Comparison of ENCODE assay signal across 8 cellular contexts in genomic region chrX:49230500-49231232, GRCh38. TPM values are rescaled to one million over a fixed set of nuclear protein-coding genes. Genes with fewer than 3 reads are reported as not detected.
DNase-seq lines count a peak whose midpoint lies in the region; ATAC-seq, FAIRE-seq and TF ChIP-seq lines count a peak whose summit lies in the region.

No MANE protein-coding gene starts in this region.

- no peaks in the 10 kb centered on the region for H3K36me3 Mint-ChIP-seq in T-helper 1 cell treated with Interleukin-12 subunit alpha and Interleukin-12 subunit beta and Interleukin-4 antibody, amounts not matched to agents 30 μg/mL and 1 μg/mL, for 36 hours (ENCODE audit: low read depth)

- H3K4me1 Mint-ChIP-seq in T-helper 1 cell treated with Interleukin-12 subunit alpha and Interleukin-12 subunit beta and Interleukin-4 antibody, amounts not matched to agents 30 μg/mL and 1 μg/mL, for 36 hours (ENCODE audit: low read depth): peaks cover 18% of the 10 kb centered on the region

- peak overlapping the region; percentile 78 for H3K4me3 Mint-ChIP-seq in T-helper 1 cell treated with Interleukin-12 subunit alpha and Interleukin-12 subunit beta and Interleukin-4 antibody, amounts not matched to agents 30 μg/mL and 1 μg/mL, for 36 hours

- H3K9me3 Mint-ChIP-seq in T-helper 1 cell treated with Interleukin-12 subunit alpha and Interleukin-12 subunit beta and Interleukin-4 antibody, amounts not matched to agents 30 μg/mL and 1 μg/mL, for 36 hours: no peaks in the 10 kb centered on the region

- peak; percentile 23 for DNase-seq in GM18507 (ENCODE audit: extremely low spot score, insufficient read length, low read depth)
- no peak for DNase-seq in astrocyte of the spinal cord (ENCODE audit: low read depth, low spot score)
- DNase-seq in kidney epithelial cell (ENCODE audit: low read depth): no peak
- DNase-seq in stimulated activated CD4-positive, alpha-beta T cell treated with anti-CD3 and anti-CD28 coated beads, Interleukin-4, amount 100 ng/mL, for 4 hours: peak; percentile 50
- no peak for DNase-seq in NCI-H187 treated with DMSO at 0.1 percent for 48 hours (lab: John Stamatoyannopoulos, UW)
- DNase-seq in HEK293T (ENCODE audit: extremely low spot score): no peak

- CTCF ChIA-PET in HEK293T (lab: Yijun Ruan, JAX): no interaction called here

- in situ Hi-C loops in astrocyte of the spinal cord (cut with HindIII; ENCODE audit: low sequenced_read_pairs): no loop called here

- POLR2A ChIA-PET in HEK293T (lab: Yijun Ruan, JAX): no interaction called here

- H3K4me3 ChIP-seq in astrocyte of the spinal cord (ENCODE audit: low read depth, low read length): peak overlapping the region; percentile 3
- peak overlapping the region; percentile 4 for H3K4me3 ChIP-seq in kidney epithelial cell (ENCODE audit: low read depth, low read length)

- H3K27ac Mint-ChIP-seq in T-helper 1 cell treated with Interleukin-12 subunit alpha and Interleukin-12 subunit beta and Interleukin-4 antibody, amounts not matched to agents 30 μg/mL and 1 μg/mL, for 36 hours: peak overlapping the region; percentile 92

- peak; percentile 45 for ATAC-seq in HG03095 (IDR thresholded peaks at IDR 0.05; ENCODE audit: unreplicated experiment)

- FAIRE-seq in GM18507 (lab: Jason Lieb, UNC): peak; percentile 84

- TF ChIP-seq CTCF in astrocyte of the spinal cord (IDR thresholded peaks at IDR 0.05; ENCODE audit: low read depth, low read length) (peak; percentile 13), kidney epithelial cell (IDR thresholded peaks at IDR 0.05; ENCODE audit: insufficient read depth, low read length, poor library complexity, severe bottlenecking) (peak; percentile 21)

- H3K27me3 Mint-ChIP-seq in T-helper 1 cell treated with Interleukin-12 subunit alpha and Interleukin-12 subunit beta and Interleukin-4 antibody, amounts not matched to agents 30 μg/mL and 1 μg/mL, for 36 hours (ENCODE audit: low read depth): no peaks in the 10 kb centered on the region

- H3K27me3 ChIP-seq in kidney epithelial cell (ENCODE audit: control insufficient read depth, insufficient read depth, low read length): no peaks in the 10 kb centered on the region

- no peaks in the 10 kb centered on the region for H3K36me3 ChIP-seq in kidney epithelial cell (ENCODE audit: control insufficient read depth, insufficient read depth, low read length)

TF ChIP-seq in HEK293T, 16 proteins besides CTCF, POLR2A, EP300 and RAD21:
- TF ChIP-seq FOXK2 (IDR thresholded peaks at IDR 0.05): no peak
- TF ChIP-seq PKNOX1 (IDR thresholded peaks at IDR 0.05): no peak
- TF ChIP-seq SUZ12 (IDR thresholded peaks at IDR 0.05): no peak
- no peak for TF ChIP-seq L3MBTL2 (conservative IDR thresholded peaks at IDR 0.05)
- no peak for TF ChIP-seq FOXA1 (IDR thresholded peaks at IDR 0.05)
- no peak for TF ChIP-seq HDGF (IDR thresholded peaks at IDR 0.05; ENCODE audit: borderline replicate concordance)
- no peak for TF ChIP-seq CTBP1 (IDR thresholded peaks at IDR 0.05; ENCODE audit: borderline replicate concordance)
- no peak for TF ChIP-seq LEF1 (IDR thresholded peaks at IDR 0.05; ENCODE audit: borderline replicate concordance)
- no peak for TF ChIP-seq SP1 (IDR thresholded peaks at IDR 0.05)
- no peak for TF ChIP-seq FOXM1 (IDR thresholded peaks at IDR 0.05; ENCODE audit: borderline replicate concordance)
- TF ChIP-seq BHLHE40 (IDR thresholded peaks at IDR 0.05; ENCODE audit: borderline replicate concordance): no peak
- no peak for TF ChIP-seq ZNF384 (IDR thresholded peaks at IDR 0.05)
- no peak for TF ChIP-seq TARDBP (IDR thresholded peaks at IDR 0.05)
- TF ChIP-seq ELF4 (IDR thresholded peaks at IDR 0.05): no peak
- no peak for TF ChIP-seq NFRKB (IDR thresholded peaks at IDR 0.05)
TF ChIP-seq in HEK293T: peak in this region for 0.

RNA-seq across cellular contexts. Expression of gene CACNA1F, which starts 2.5 kb away (rescaled TPM):
- total RNA-seq in kidney epithelial cell: not detected in 2 replicates

RNA-seq across cellular contexts. Expression of gene CCDC22, which starts 4.6 kb away (rescaled TPM):
- 30.8 and 32.5 TPM in 2 replicates for total RNA-seq in kidney epithelial cell

RNA-seq across cellular contexts. Expression of gene SYP, which starts 30.7 kb away (rescaled TPM):
- total RNA-seq in kidney epithelial cell: 0.27 and 1.0 TPM in 2 replicates

RNA-seq across cellular contexts. Expression of gene FOXP3, which starts 33.8 kb away (rescaled TPM):
- total RNA-seq in kidney epithelial cell: 0.41 and 0.71 TPM in 2 replicates

RNA-seq across cellular contexts. Expression of gene PPP1R3F, which starts 38.9 kb away (rescaled TPM):
- total RNA-seq in kidney epithelial cell: 4.3 and 6.5 TPM in 2 replicates

Comparison
In these comparisons a context has a peak if more than half of its experiments do, and no peak if none do; other contexts are left out.
1. DNase-seq: peak in GM18507 (single experiment) and stimulated activated CD4-positive, alpha-beta T cell treated with anti-CD3 and anti-CD28 coated beads, Interleukin-4, amount 100 ng/mL, for 4 hours (2 of 2); none in astrocyte of the spinal cord (single experiment), kidney epithelial cell (single experiment), NCI-H187 treated with DMSO at 0.1 percent for 48 hours (single experiment) and HEK293T (single experiment).